In the genomic region with DNA sequence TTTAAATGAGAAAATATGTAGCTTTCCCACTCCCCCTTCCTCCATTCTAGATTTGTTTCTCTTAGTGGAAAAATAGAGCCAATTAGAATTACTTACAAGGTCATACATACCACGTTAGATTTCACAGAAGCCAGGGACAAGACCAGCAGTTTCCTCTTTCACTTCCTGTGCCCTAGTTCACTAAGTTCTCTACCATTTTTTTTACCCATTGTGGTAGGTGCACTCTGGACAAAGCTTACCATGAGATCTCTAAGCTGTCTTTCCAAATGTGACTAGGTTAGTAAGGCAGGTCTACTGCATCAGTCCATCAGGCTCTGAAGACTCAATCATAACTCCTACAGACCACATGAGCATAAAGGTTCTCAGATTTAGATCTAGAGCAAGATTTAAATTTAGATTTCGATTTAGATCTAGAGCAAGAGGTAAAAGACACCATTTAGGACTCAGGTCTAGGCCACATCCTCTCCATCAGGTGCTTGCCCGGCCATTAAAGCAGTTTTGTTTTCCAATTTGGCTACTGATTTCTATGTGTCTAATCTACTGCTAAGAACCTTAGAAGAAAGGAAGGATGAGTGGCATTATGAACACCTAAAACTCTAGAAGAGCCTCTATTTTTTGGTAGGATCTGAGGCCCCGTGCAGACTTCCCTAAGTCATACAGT, we compare ENCODE assay signal across 10 cellular contexts.
DNase-seq lines count a peak whose midpoint lies in the region; ATAC-seq lines count a peak whose summit lies in the region.
"Had no signal": no experiment of that assay in that cellular context is flagged by ENCODE, and none has a peak within 500 bp of the region (broad histone marks: within the 10 kb centered on the region; RNA-seq: fewer than 3 reads in every experiment).

No MANE protein-coding gene starts in this region.

- ATAC-seq in GM18502 (IDR thresholded peaks at IDR 0.05; ENCODE audit: poor library complexity, unreplicated experiment) (peak; percentile 85), GM21576 (IDR thresholded peaks at IDR 0.05; ENCODE audit: unreplicated experiment) (peak; percentile 88)

- in situ Hi-C loops in KBM-7 (cut with MboI; ENCODE audit: low pct_unique_long_range_greater_than_20kb, low sequenced_read_pairs), result no loop called here
- in situ Hi-C loops in G401 (cut with HindIII; ENCODE audit: low sequenced_read_pairs), result no loop called here

- DNase-seq in KBM-7 (peak; percentile 57), globus pallidus (ENCODE audit: low spot score) (peak; percentile 16), NCI-H1048 (lab: John Stamatoyannopoulos, UW) (no peak), NCI-H1105 (lab: John Stamatoyannopoulos, UW) (no peak), G401 (ENCODE audit: low spot score) (no peak)
- no peak for DNase-seq in stimulated activated CD4-positive, alpha-beta T cell treated with anti-CD3 and anti-CD28 coated beads, Interleukin-12 subunit alpha, Interleukin-12 subunit beta, amount 100 ng/mL, for 4 hours
- DNase-seq: nucleus accumbens, WERI-Rb-1 had no signal

Comparison
In these comparisons a context has a peak if more than half of its experiments do, and no peak if none do; other contexts are left out.
1. DNase-seq: peak in KBM-7 (single experiment) and globus pallidus (single experiment); none in NCI-H1048 (single experiment), NCI-H1105 (single experiment), stimulated activated CD4-positive, alpha-beta T cell treated with anti-CD3 and anti-CD28 coated beads, Interleukin-12 subunit alpha, Interleukin-12 subunit beta, amount 100 ng/mL, for 4 hours (single experiment) and G401 (single experiment).